Comparison of ENCODE assay signal across 8 cellular contexts in genomic region chr13:24541476-24542352, GRCh38. TPM values are rescaled to one million over a fixed set of nuclear protein-coding genes. Genes with fewer than 3 reads are reported as not detected.
DNase-seq lines count a peak whose midpoint lies in the region; ATAC-seq and TF ChIP-seq lines count a peak whose summit lies in the region.
"Not testable (repeated sequence)": the region's sequence is repeated elsewhere in the genome, so short reads cannot be mapped to it uniquely, and the experiment has no call there.

No MANE protein-coding gene starts in this region.

- H3K79me2 ChIP-seq in OCI-LY3 (ENCODE audit: low read length), result not testable (repeated sequence)

- not testable (repeated sequence) for H3K27ac ChIP-seq in OCI-LY3 (ENCODE audit: low read length); endodermal cell (ENCODE audit: low read depth, low read length); tibial nerve

- H3K4me3 ChIP-seq in OCI-LY3 (ENCODE audit: low read length), result peak overlapping the region; percentile 56
- peak overlapping the region; percentile 65 for H3K4me3 ChIP-seq in endodermal cell (ENCODE audit: low read length)
- peak overlapping the region; percentile 21 to 52 (median 39) for H3K4me3 ChIP-seq in tibial nerve

- peaks cover 52% of the 10 kb centered on the region for H3K27me3 Mint-ChIP-seq in activated T-helper 1 cell treated with anti-CD3 and anti-CD28 coated beads, Interleukin-12 subunit alpha, Interleukin-12 subunit beta, Interleukin-2, Interleukin-4 antibody, amounts not matched to agents 30 ng/mL and 10 ng/mL and 1 ng/mL, durations not matched to agents 14 hours and 24 hours and 36 hours (ENCODE audit: insufficient read depth)
- H3K27me3 Mint-ChIP-seq in endodermal cell (ENCODE audit: insufficient read depth), result peaks cover 46% of the 10 kb centered on the region

- not testable (repeated sequence) for H3K36me3 Mint-ChIP-seq in activated T-helper 1 cell treated with anti-CD3 and anti-CD28 coated beads, Interleukin-12 subunit alpha, Interleukin-12 subunit beta, Interleukin-2, Interleukin-4 antibody, amounts not matched to agents 30 ng/mL and 10 ng/mL and 1 ng/mL, durations not matched to agents 14 hours and 24 hours and 36 hours (ENCODE audit: low read depth); endodermal cell (ENCODE audit: low read depth)

- intact Hi-C loops in activated T-helper 1 cell treated with anti-CD3 and anti-CD28 coated beads, Interleukin-12 subunit alpha, Interleukin-12 subunit beta, Interleukin-2, Interleukin-4 antibody, amounts not matched to agents 30 ng/mL and 10 ng/mL and 1 ng/mL, durations not matched to agents 14 hours and 24 hours and 36 hours (cut with micrococcal nuclease), result not testable (repeated sequence)

- H3K4me1 Mint-ChIP-seq in activated T-helper 1 cell treated with anti-CD3 and anti-CD28 coated beads, Interleukin-12 subunit alpha, Interleukin-12 subunit beta, Interleukin-2, Interleukin-4 antibody, amounts not matched to agents 30 ng/mL and 10 ng/mL and 1 ng/mL, durations not matched to agents 14 hours and 24 hours and 36 hours (ENCODE audit: low read depth), result peaks cover 10% of the 10 kb centered on the region
- H3K4me1 Mint-ChIP-seq in endodermal cell, result not testable (repeated sequence)

- H4K20me1 ChIP-seq in OCI-LY3 (ENCODE audit: insufficient read depth, low read length), result not testable (repeated sequence)

- DNase-seq in GM03348 (ENCODE audit: low spot score) (peak; percentile 13), endodermal cell (peak; percentile 80), iPS-NIHi7 (ENCODE audit: extremely low spot score) (peak; percentile 38), tibial nerve (ENCODE audit: low spot score in 2 of 2) (peak in 1 of 2 donors; percentile 13)
- DNase-seq in activated T-helper 1 cell treated with anti-CD3 and anti-CD28 coated beads, Interleukin-12 subunit alpha, Interleukin-12 subunit beta, Interleukin-2, Interleukin-4 antibody, amounts not matched to agents 30 ng/mL and 10 ng/mL and 1 ng/mL, durations not matched to agents 14 hours and 24 hours and 36 hours (ENCODE audit: low spot score); omental fat pad (ENCODE audit: low spot score): not testable (repeated sequence)

- not testable (repeated sequence) for H3K27ac Mint-ChIP-seq in activated T-helper 1 cell treated with anti-CD3 and anti-CD28 coated beads, Interleukin-12 subunit alpha, Interleukin-12 subunit beta, Interleukin-2, Interleukin-4 antibody, amounts not matched to agents 30 ng/mL and 10 ng/mL and 1 ng/mL, durations not matched to agents 14 hours and 24 hours and 36 hours; endodermal cell

- not testable (repeated sequence) for H3K9me3 ChIP-seq in OCI-LY3 (ENCODE audit: insufficient read depth, low read length); endodermal cell (ENCODE audit: control insufficient read depth, low read length); tibial nerve

- not testable (repeated sequence) for H3K36me3 ChIP-seq in OCI-LY3 (replicated peaks; ENCODE audit: low read depth, low read length); endodermal cell (ENCODE audit: control insufficient read depth, insufficient read depth, low read length); tibial nerve

- TF ChIP-seq EP300 in tibial nerve (IDR thresholded peaks at IDR 0.05), result not testable (repeated sequence)

- not testable (repeated sequence) for TF ChIP-seq POLR2A in tibial nerve (IDR thresholded peaks at IDR 0.05)

- not testable (repeated sequence) for TF ChIP-seq CTCF in OCI-LY3 (IDR thresholded peaks at IDR 0.05; ENCODE audit: low read depth, low read length); endodermal cell (conservative IDR thresholded peaks at IDR 0.05); omental fat pad (IDR thresholded peaks at IDR 0.05); tibial nerve (IDR thresholded peaks at IDR 0.05)

- H2AFZ ChIP-seq in OCI-LY3 (ENCODE audit: low read depth, low read length), result not testable (repeated sequence)

- not testable (repeated sequence) for H3K4me1 ChIP-seq in OCI-LY3 (ENCODE audit: low read length); endodermal cell (ENCODE audit: control insufficient read depth, insufficient read depth, low read length)
- peaks cover 0 to 10% (median 4%) of the 10 kb centered on the region in 4 donors for H3K4me1 ChIP-seq in tibial nerve

- WGBS in endodermal cell (ENCODE audit: insufficient coverage in 1 of 2, insufficient read length in 1 of 2), 2 experiments, result 15 to 29% methylated on average over 10 to 58 of the region's 73 CpGs
- WGBS in tibial nerve, 2 donors, result 4 to 12% methylated on average over 42 of the region's 73 CpGs

- not testable (repeated sequence) for H3K27me3 ChIP-seq in OCI-LY3 (ENCODE audit: low read depth, low read length)
- H3K27me3 ChIP-seq in endodermal cell (ENCODE audit: control insufficient read depth, insufficient read depth, low read length, poor library complexity, severe bottlenecking) (peaks cover 38% of the 10 kb centered on the region), tibial nerve (peaks cover 2 to 39% of the 10 kb centered on the region in 2 donors)

- peak overlapping the region; percentile 82 for H3K4me3 Mint-ChIP-seq in activated T-helper 1 cell treated with anti-CD3 and anti-CD28 coated beads, Interleukin-12 subunit alpha, Interleukin-12 subunit beta, Interleukin-2, Interleukin-4 antibody, amounts not matched to agents 30 ng/mL and 10 ng/mL and 1 ng/mL, durations not matched to agents 14 hours and 24 hours and 36 hours
- peak overlapping the region; percentile 61 for H3K4me3 Mint-ChIP-seq in endodermal cell

- peak overlapping the region; percentile 14; the same call in 1 of the 2 replicates for H3K4me2 ChIP-seq in OCI-LY3 (ENCODE audit: low read length)

- ATAC-seq in HG02981 (IDR thresholded peaks at IDR 0.05; ENCODE audit: unreplicated experiment) (peak; percentile 51), omental fat pad (ENCODE audit: low FRiP score) (peak; percentile 37)

- H3K9ac ChIP-seq in OCI-LY3 (ENCODE audit: low read length); endodermal cell (ENCODE audit: extremely low read depth, low read length, poor library complexity, severe bottlenecking): not testable (repeated sequence)

- H3K9me3 Mint-ChIP-seq in activated T-helper 1 cell treated with anti-CD3 and anti-CD28 coated beads, Interleukin-12 subunit alpha, Interleukin-12 subunit beta, Interleukin-2, Interleukin-4 antibody, amounts not matched to agents 30 ng/mL and 10 ng/mL and 1 ng/mL, durations not matched to agents 14 hours and 24 hours and 36 hours; endodermal cell: not testable (repeated sequence)

RNA-seq across cellular contexts. Expression of gene PARP4, which starts 29.1 kb away (rescaled TPM):
- 41.3 and 41.9 TPM in 2 replicates for total RNA-seq in activated T-helper 1 cell treated with anti-CD3 and anti-CD28 coated beads, Interleukin-12 subunit alpha, Interleukin-12 subunit beta, Interleukin-2, Interleukin-4 antibody, amounts not matched to agents 30 ng/mL and 10 ng/mL and 1 ng/mL, durations not matched to agents 14 hours and 24 hours and 36 hours
- total RNA-seq in endodermal cell, result 10 to 100 TPM; 35.7 to 51.8 TPM
- 32.4 TPM for polyA plus RNA-seq in endodermal cell (2013, experiment 1 of 2)
- polyA plus RNA-seq in endodermal cell (2013, experiment 2 of 2), result 31.9 TPM
- 10 to 100 TPM; 44.1 to 59.0 (median 51.3) TPM for total RNA-seq in omental fat pad
- total RNA-seq in tibial nerve, result 10 to 100 TPM; 44.4 to 51.0 (median 46.8) TPM
